In genomic region chr14:105049753-105050550, GRCh38 we compare ENCODE assay signal across 17 cellular contexts. TPM values are rescaled to one million over a fixed set of nuclear protein-coding genes. Genes with fewer than 3 reads are reported as not detected.
DNase-seq lines count a peak whose midpoint lies in the region; ATAC-seq and TF ChIP-seq lines count a peak whose summit lies in the region.
"Had no signal": no experiment of that assay in that cellular context is flagged by ENCODE, and none has a peak within 500 bp of the region (broad histone marks: within the 10 kb centered on the region; RNA-seq: fewer than 3 reads in every experiment).

No MANE protein-coding gene starts in this region.

- H2BK5ac ChIP-seq in IMR-90 (ENCODE audit: low read depth, low read length, poor library complexity, severe bottlenecking) = no peak overlapping the region

- no peak overlapping the region for H3K23ac ChIP-seq in IMR-90 (ENCODE audit: low read depth, low read length)

- H3K27ac ChIP-seq in mammary epithelial cell (ENCODE audit: insufficient read depth, low read depth, low read length) (no peak overlapping the region), breast epithelium (no peak overlapping the region), IMR-90 (ENCODE audit: insufficient read depth, low read length) (no peak overlapping the region), spleen (no peak overlapping the region)
- H3K27ac ChIP-seq: C4-2B had no signal

- H3K18ac ChIP-seq in IMR-90 (ENCODE audit: low read depth, low read length) = no peak overlapping the region

- no peak overlapping the region for H2BK120ac ChIP-seq in IMR-90 (ENCODE audit: low read depth, low read length)

- H2AK9ac ChIP-seq in IMR-90 (replicated peaks; ENCODE audit: low read depth, low read length, poor library complexity) = peak overlapping the region; percentile 8

- H4K5ac ChIP-seq in IMR-90 (ENCODE audit: low read depth, low read length) = no peak overlapping the region

- no peak for TF ChIP-seq POLR2A in breast epithelium (IDR thresholded peaks at IDR 0.05)
- TF ChIP-seq POLR2A in IMR-90 (IDR thresholded peaks at IDR 0.05; ENCODE audit: low read depth, low read length) = no peak
- TF ChIP-seq POLR2A in spleen (IDR thresholded peaks at IDR 0.05) = no peak

- no peak overlapping the region for H3K9ac ChIP-seq in mammary epithelial cell (ENCODE audit: insufficient read depth, low read length)
- no peak overlapping the region for H3K9ac ChIP-seq in IMR-90 (ENCODE audit: low read depth, low read length)

- H3K27me3 ChIP-seq in mammary epithelial cell (ENCODE audit: insufficient read depth, low read length) (no peaks in the 10 kb centered on the region), breast epithelium (no peaks in the 10 kb centered on the region), IMR-90 (ENCODE audit: control insufficient read depth, insufficient read depth, low read length) (peaks cover 3% of the 10 kb centered on the region; the same call in 1 of the 2 replicates), spleen (replicated peaks in 1 of 7) (peaks cover 0 to 5% (median 0%) of the 10 kb centered on the region in 7 donors)

- CTCF ChIA-PET in mammary epithelial cell (lab: Charles Lee; ENCODE audit: low non-redundant PET) (no interaction called here), IMR-90 (lab: Yijun Ruan, JAX) (no interaction called here)

- H3K9me1 ChIP-seq in IMR-90 (ENCODE audit: insufficient read depth, low read length) = no peaks in the 10 kb centered on the region

- TF ChIP-seq RAD21 in IMR-90 (IDR thresholded peaks at IDR 0.05; ENCODE audit: low read length) = no peak

- H4K8ac ChIP-seq in IMR-90 (ENCODE audit: low read depth in 2 of 2, low read length in 2 of 2) = no peak overlapping the region

- H3K56ac ChIP-seq in IMR-90 (ENCODE audit: extremely low read depth, insufficient read depth, low read length) = no peak overlapping the region

- H3K4me1 ChIP-seq in mammary epithelial cell (ENCODE audit: insufficient read depth, low read length) (peaks cover 10% of the 10 kb centered on the region), breast epithelium (no peaks in the 10 kb centered on the region), IMR-90 (ENCODE audit: control insufficient read depth, insufficient read depth, low read length) (peaks cover 3% of the 10 kb centered on the region; the same call in 1 of the 2 replicates), spleen (peaks cover 5 to 30% (median 12%) of the 10 kb centered on the region in 6 donors)

- H3K79me2 ChIP-seq in mammary epithelial cell (ENCODE audit: insufficient read depth, low read length) = no peaks in the 10 kb centered on the region

- DNase-seq in mammary epithelial cell (no peak), breast epithelium (ENCODE audit: low spot score in 2 of 2) (no peak), IMR-90 (no peak), iPS-NIHi7 (ENCODE audit: extremely low spot score) (peak; percentile 4), spleen (peak; percentile 68), Ammon's horn (ENCODE audit: low spot score) (no peak)
- DNase-seq: GOT3, NCI-H1417 treated with DMSO at 0.1 percent for 48 hours, NCI-H187 treated with DMSO at 0.1 percent for 48 hours, T-helper 1 cell had no signal

- intact Hi-C loops in mammary epithelial cell (cut with micrococcal nuclease) = no loop called here
- intact Hi-C loops in breast epithelium (cut with DNase I; ENCODE audit: low total_unique reads) = no loop called here
- intact Hi-C loops in IMR-90 (cut with micrococcal nuclease) = no loop called here
- intact Hi-C loops in spleen (cut with DNase I; ENCODE audit: low total_unique reads) = no loop called here

- no peak overlapping the region for H2BK15ac ChIP-seq in IMR-90 (ENCODE audit: low read depth, low read length)

- dilution Hi-C loops in mammary epithelial cell (cut with HindIII; ENCODE audit: low sequenced_read_pairs) (loop anchor here (5.0 to 10.0 kb wide), 2 partner anchors 165 to 228 kb away; no protein-coding TSS in a partner anchor), IMR-90 (cut with HindIII; ENCODE audit: low sequenced_read_pairs, unreplicated experiment) (loop anchor here (10.0 kb wide), 1 partner anchor 115 kb away; no protein-coding TSS in a partner anchor)

- H3K4me3 ChIP-seq in mammary epithelial cell (replicated peaks in 1 of 3; ENCODE audit: insufficient read depth in 1 of 3, low read depth in 2 of 3, low read length in 3 of 3) (no peak overlapping the region), breast epithelium (no peak overlapping the region), IMR-90 (ENCODE audit: insufficient read depth, low read depth, low read length) (no peak overlapping the region), spleen (no peak overlapping the region)

- in situ Hi-C loops in mammary epithelial cell (cut with MboI; ENCODE audit: low sequenced_read_pairs in 2 of 2) = loop anchor here (5.0 to 10.0 kb wide), 2 partner anchors 78 to 145 kb away; no protein-coding TSS in a partner anchor
- in situ Hi-C loops in IMR-90 (cut with MboI; ENCODE audit: low sequenced_read_pairs) = loop anchor here (5.0 kb wide), 1 partner anchor 78 kb away; no protein-coding TSS in a partner anchor

- H4K20me1 ChIP-seq in mammary epithelial cell (ENCODE audit: insufficient read depth, low read length) (no peaks in the 10 kb centered on the region), IMR-90 (ENCODE audit: insufficient read depth, low read length) (no peaks in the 10 kb centered on the region)

- H3K4ac ChIP-seq in IMR-90 (ENCODE audit: low read depth, low read length) = no peak overlapping the region

- H2AK5ac ChIP-seq in IMR-90 (ENCODE audit: low read depth, low read length) = no peak overlapping the region

- no peaks in the 10 kb centered on the region for H3K79me1 ChIP-seq in IMR-90 (ENCODE audit: low read depth in 1 of 2, low read length in 2 of 2)

- WGBS in mammary epithelial cell (ENCODE audit: low coverage, missing lambda C conversion rate) = 91% methylated on average over 20 of the region's 25 CpGs
- WGBS in IMR-90 (ENCODE audit: extremely low coverage in 2 of 2, insufficient read length in 1 of 2), 2 experiments = 81% methylated on average over 13 of the region's 25 CpGs; no CpG with 5 or more reads in 1 of the 2 experiments
- WGBS in spleen, 5 donors = 87 to 95% (median 90%) methylated on average over 20 to 25 of the region's 25 CpGs

- no peaks in the 10 kb centered on the region for H3K36me3 ChIP-seq in mammary epithelial cell (ENCODE audit: insufficient read depth, low read length)
- H3K36me3 ChIP-seq in breast epithelium = no peaks in the 10 kb centered on the region
- no peaks in the 10 kb centered on the region for H3K36me3 ChIP-seq in IMR-90 (ENCODE audit: control insufficient read depth, insufficient read depth, low read length)
- peaks cover 0 to 82% (median 45%) of the 10 kb centered on the region in 6 donors for H3K36me3 ChIP-seq in spleen

- H2BK20ac ChIP-seq in IMR-90 (ENCODE audit: low read depth, low read length) = no peak overlapping the region

- no peak for ATAC-seq in IMR-90 (ENCODE audit: low read depth)
- ATAC-seq in GM18511 (IDR thresholded peaks at IDR 0.05; ENCODE audit: unreplicated experiment) = no peak
- ATAC-seq in HG03045 (IDR thresholded peaks at IDR 0.05; ENCODE audit: unreplicated experiment) = no peak

- BruUV-seq in mammary epithelial cell (replicated peaks; lab: Mats Ljungman, UMichigan) (no TSS peak), IMR-90 (replicated peaks; lab: Mats Ljungman, UMichigan) (no TSS peak)

- peak overlapping the region; percentile 12 for H2AFZ ChIP-seq in mammary epithelial cell (ENCODE audit: low read depth, low read length)
- H2AFZ ChIP-seq in IMR-90 (replicated peaks; ENCODE audit: low read length, poor library complexity) = peak overlapping the region; percentile 58

- H3K4me2 ChIP-seq in mammary epithelial cell (ENCODE audit: insufficient read depth, low read depth, low read length) (no peak overlapping the region), IMR-90 (ENCODE audit: low read depth, low read length) (no peak overlapping the region)

- H3K9me3 ChIP-seq in mammary epithelial cell (replicated peaks; ENCODE audit: insufficient read depth, low read length) = no peaks in the 10 kb centered on the region
- no peaks in the 10 kb centered on the region for H3K9me3 ChIP-seq in breast epithelium
- H3K9me3 ChIP-seq in IMR-90 (ENCODE audit: control insufficient read depth, insufficient read depth, low read length) = no peaks in the 10 kb centered on the region
- H3K9me3 ChIP-seq in spleen = no peaks in the 10 kb centered on the region

- POLR2A ChIA-PET in IMR-90 (lab: Charles Lee; ENCODE audit: unreplicated experiment) = no interaction called here

- TF ChIP-seq CTCF in mammary epithelial cell (conservative IDR thresholded peaks at IDR 0.05 in 1 of 2, IDR thresholded peaks at IDR 0.05 in 1 of 2; ENCODE audit: extremely low read depth in 1 of 2, insufficient read depth in 1 of 2, low read depth in 1 of 2, low read length in 2 of 2) = no peak
- no peak for TF ChIP-seq CTCF in breast epithelium (IDR thresholded peaks at IDR 0.05)
- TF ChIP-seq CTCF in IMR-90 (conservative IDR thresholded peaks at IDR 0.05; ENCODE audit: low read depth, low read length) = no peak
- TF ChIP-seq CTCF in spleen (IDR thresholded peaks at IDR 0.05 in 8 of 11, conservative IDR thresholded peaks at IDR 0.05 in 3 of 11) = no peak

- no peak overlapping the region for H4K91ac ChIP-seq in IMR-90 (ENCODE audit: insufficient read depth, low read depth, low read length)

- no peak overlapping the region for H3K14ac ChIP-seq in IMR-90 (replicated peaks; ENCODE audit: low read depth, low read length)

RNA-seq across cellular contexts. Expression of gene GPR132, which starts 15.3 kb away (rescaled TPM):
- total RNA-seq in mammary epithelial cell (under 1 TPM in 1 of 2 donors, not detected in 1; 0.24 TPM), breast epithelium (1 to 10 TPM; 1.3 to 2.9 (median 1.8) TPM), IMR-90 (2012; rRNA removed) (under 0.01 TPM in 2 replicates), spleen (10 to 100 TPM; 17.5 to 33.7 (median 23.1) TPM)
- polyA plus RNA-seq in mammary epithelial cell (not detected), IMR-90 (2012; rRNA removed) (0.10 and 0.19 TPM in 2 replicates), spleen (1 to 10 TPM; 5.0 to 9.0 (median 5.8) TPM)
- polyA minus RNA-seq in mammary epithelial cell = not detected
- 0.15 and 0.43 TPM in 2 replicates for polyA plus RNA-seq in IMR-90 (2012; cell fraction: cytosol; rRNA removed)
- polyA plus RNA-seq in IMR-90 (2012; cell fraction: nucleus; rRNA removed; ENCODE audit: low replicate concordance) = 1.9 and 3.3 TPM in 2 replicates
- total RNA-seq: A673, G401, M059J, NCI-H460 had no signal

RNA-seq across cellular contexts. Expression of gene CDCA4, which starts 29.1 kb away (rescaled TPM):
- 10 to 100 TPM; 38.2 to 61.7 TPM for total RNA-seq in mammary epithelial cell
- polyA plus RNA-seq in mammary epithelial cell = 53.4 TPM
- polyA minus RNA-seq in mammary epithelial cell = 38.9 TPM
- 10 to 100 TPM in 2 of 3 donors, 1 to 10 TPM in 1; 5.1 to 10.4 (median 10.2) TPM for total RNA-seq in breast epithelium
- 17.7 and 19.7 TPM in 2 replicates for total RNA-seq in IMR-90 (2012; rRNA removed)
- polyA plus RNA-seq in IMR-90 (2012; rRNA removed) = 18.6 and 21.4 TPM in 2 replicates
- polyA plus RNA-seq in IMR-90 (2012; cell fraction: cytosol; rRNA removed) = 17.8 and 18.2 TPM in 2 replicates
- polyA plus RNA-seq in IMR-90 (2012; cell fraction: nucleus; rRNA removed; ENCODE audit: low replicate concordance) = 9.9 and 13.1 TPM in 2 replicates
- total RNA-seq in spleen = 10 to 100 TPM in 2 of 7 donors, 1 to 10 TPM in 5; 6.5 to 15.1 (median 8.7) TPM
- 10 to 100 TPM in 1 of 3 donors, 1 to 10 TPM in 2; 5.8 to 10.5 (median 8.5) TPM for polyA plus RNA-seq in spleen

Comparison
In these comparisons a context has a peak if more than half of its experiments do, and no peak if none do; other contexts are left out.
1. DNase-seq: peak in iPS-NIHi7 (single experiment) and spleen (single experiment); none in mammary epithelial cell (single experiment), breast epithelium (0 of 2), IMR-90 (single experiment) and Ammon's horn (single experiment).
2. RNA of gene GPR132, which starts 15.3 kb away (total RNA-seq): 17.5 to 33.7 TPM in spleen; 1.3 to 2.9 TPM in breast epithelium, 0.24 TPM in mammary epithelial cell and under 0.01 TPM in IMR-90; every median in the first group is over 4 times any median in the second.